8 cellular contexts compared by ENCODE assay signal in the genomic region with DNA sequence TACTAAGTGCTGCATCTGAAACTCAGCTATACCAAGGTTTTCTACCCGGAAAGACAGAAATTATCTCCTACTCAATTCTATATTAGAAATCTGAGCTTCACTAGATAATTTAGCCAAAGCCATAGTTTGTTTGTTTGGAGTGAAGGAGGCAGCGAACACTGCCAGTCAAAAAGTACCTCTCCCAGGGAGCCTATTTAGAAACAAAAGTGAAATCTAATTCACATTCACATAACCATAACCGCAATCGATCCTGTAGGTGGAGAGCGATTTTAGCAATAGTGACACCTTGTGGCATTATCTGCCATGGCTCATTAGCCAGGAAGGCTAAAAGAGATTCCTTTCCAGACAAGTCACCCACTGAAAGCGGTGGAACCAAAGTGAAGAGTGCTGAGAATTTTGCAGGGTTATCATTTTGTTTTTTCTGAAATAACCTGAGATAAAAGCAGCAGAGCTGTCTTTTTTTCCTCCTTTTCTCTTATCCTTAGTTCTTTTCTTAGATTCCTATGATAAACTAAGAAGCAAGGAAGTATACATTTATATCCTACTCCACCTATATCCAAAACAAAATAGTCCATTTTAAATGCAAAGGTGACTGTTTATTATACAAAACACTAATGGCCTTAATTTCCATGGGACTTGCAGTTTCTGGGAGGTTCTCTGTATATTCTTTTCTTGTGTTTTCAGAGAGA.
DNase-seq lines count a peak whose midpoint lies in the region; ATAC-seq, FAIRE-seq and TF ChIP-seq lines count a peak whose summit lies in the region.

No MANE protein-coding gene starts in this region.

- peak; percentile 77 to 89 (median 87); a peak in 5 of 6 replicates for TF ChIP-seq CTCF in GM12878 (IDR thresholded peaks at IDR 0.05 in 2 of 3, conservative IDR thresholded peaks at IDR 0.05 in 1 of 3; ENCODE audit: control insufficient read depth in 2 of 3, extremely low read depth in 1 of 3, insufficient read depth in 1 of 3, low read depth in 3 of 3, low read length in 3 of 3)

- H2AFZ ChIP-seq in GM12878 (ENCODE audit: control insufficient read depth, low read depth, low read length) = peak overlapping the region; percentile 68

- in situ Hi-C loops in GM12878 (cut with MboI) = loop anchor here (5.0 to 10.0 kb wide), 2 partner anchors 186 to 283 kb away; no protein-coding TSS in a partner anchor

- RAD21 ChIA-PET in GM12878 (lab: Charles Lee; ENCODE audit: unreplicated experiment) = interaction anchor here (0.7 to 5.6 kb wide), 50 partner anchors 10 to 310 kb away, joined by 3 to 65 read pairs (median 4); a partner anchor contains a TSS

- no peak overlapping the region for H3K9ac ChIP-seq in GM12878 (ENCODE audit: control insufficient read depth, insufficient read depth, low read length)
- no peak overlapping the region for H3K9ac ChIP-seq in iPS-20b (ENCODE audit: low read depth, low read length)

- H3K27me3 ChIP-seq in GM12878 (replicated peaks in 1 of 2; ENCODE audit: control insufficient read depth in 2 of 2, insufficient read depth in 2 of 2, low read length in 1 of 2) = no peaks in the 10 kb centered on the region; a peak in 1 of 4 replicates
- H3K27me3 ChIP-seq in iPS-20b (ENCODE audit: insufficient read depth, low read length) = no peaks in the 10 kb centered on the region

- CTCF ChIA-PET in HEK293T (lab: Yijun Ruan, JAX) (interaction anchor here (0.6 to 1.2 kb wide), 7 partner anchors 8 to 784 kb away, joined by 3 to 4 read pairs (median 3); no protein-coding TSS in a partner anchor), GM12878 (lab: Yijun Ruan, JAX) (interaction anchor here (0.7 to 10.4 kb wide), 61 partner anchors 9 to 842 kb away, joined by 3 to 172 read pairs (median 5); a partner anchor contains a TSS)

- SMC1A ChIA-PET in GM12878 (lab: Charles Lee; ENCODE audit: uncharacterized antibody, unreplicated experiment) = interaction anchor here (0.7 to 8.7 kb wide), 65 partner anchors 9 to 307 kb away, joined by 3 to 113 read pairs (median 5); a partner anchor contains a TSS

- BruUV-seq in GM12878 (replicated peaks; lab: Mats Ljungman, UMichigan) = no TSS peak

- no peak overlapping the region for H3K4me3 ChIP-seq in GM12878
- H3K4me3 ChIP-seq in iPS-20b (ENCODE audit: low read length) = 0 out of 2 replicates have a peak overlapping the region, but pooled peaks have one; percentile 36

- POLR2A ChIA-PET in HEK293T (lab: Yijun Ruan, JAX) = no interaction called here
- POLR2A ChIA-PET in GM12878 (lab: Charles Lee) = interaction anchor here (0.7 to 1.3 kb wide), 3 partner anchors 34 to 46 kb away, joined by 3 to 6 read pairs (median 6); no protein-coding TSS in a partner anchor

- H3K9me3 ChIP-seq in GM12878 (replicated peaks; ENCODE audit: control insufficient read depth, insufficient read depth, low read length) (no peaks in the 10 kb centered on the region), iPS-20b (ENCODE audit: insufficient read depth, low read depth, low read length) (no peaks in the 10 kb centered on the region)

- FAIRE-seq in GM12878 (lab: Jason Lieb, UNC) = peak; percentile 92

- no peak for TF ChIP-seq POLR2A in GM12878 (IDR thresholded peaks at IDR 0.05; ENCODE audit: low read depth, low read length)

- H3K4me2 ChIP-seq in GM12878 (ENCODE audit: control insufficient read depth, insufficient read depth) = peak overlapping the region; percentile 21; the same call in 1 of the 2 replicates

- no peak for TF ChIP-seq EP300 in GM12878 (IDR thresholded peaks at IDR 0.05; ENCODE audit: borderline replicate concordance in 1 of 2, control insufficient read depth in 1 of 2, low read depth in 2 of 2, low read length in 2 of 2)

- WGBS in GM12878 (ENCODE audit: insufficient coverage, insufficient replicate concordance, low lambda C conversion rate, missing lambda C conversion rate) = 10% methylated on average over 6 of the region's 6 CpGs

- DNase-seq in activated T-cell treated with anti-CD3 and anti-CD28 coated beads for 1 hour (ENCODE audit: low read depth) = peak; percentile 8
- no peak for DNase-seq in activated T-cell treated with anti-CD3 and anti-CD28 coated beads, Interleukin-2, amount 50 U/mL, for 1 hour
- DNase-seq in HEK293T (ENCODE audit: extremely low spot score) = peak; percentile 66
- DNase-seq in M059J (ENCODE audit: low read depth) = peak; percentile 78
- DNase-seq in SIG-M5 (lab: John Stamatoyannopoulos, UW) = peak; percentile 8
- DNase-seq in GM12878 (ENCODE audit: low read depth, low spot score) = peak; percentile 66
- peak; percentile 4 to 22 for DNase-seq in stimulated activated CD4-positive, alpha-beta T cell treated with anti-CD3 and anti-CD28 coated beads, Interleukin-12 subunit alpha, Interleukin-12 subunit beta, amount 100 ng/mL, for 24 hours (ENCODE audit: low read depth in 2 of 2)

- H3K4me1 ChIP-seq in GM12878 (ENCODE audit: control insufficient read depth, insufficient read depth, low read length) (no peaks in the 10 kb centered on the region), iPS-20b (ENCODE audit: insufficient read depth, low read length) (peaks cover 11% of the 10 kb centered on the region; the same call in 1 of the 2 replicates)

- ATAC-seq in GM12878 = peak; percentile 97

- no peaks in the 10 kb centered on the region for H4K20me1 ChIP-seq in GM12878 (ENCODE audit: control insufficient read depth, insufficient read depth)

- H3K79me2 ChIP-seq in GM12878 (ENCODE audit: control insufficient read depth, insufficient read depth, low read length) = no peaks in the 10 kb centered on the region

- intact Hi-C loops in GM12878 (cut with micrococcal nuclease; ENCODE audit: unreplicated experiment) = loop anchor here (1.0 to 5.0 kb wide), 5 partner anchors 134 to 307 kb away; a partner anchor contains a TSS

- H3K27ac ChIP-seq in GM12878 (ENCODE audit: control insufficient read depth, insufficient read depth) = no peak overlapping the region
- H3K27ac ChIP-seq in iPS-20b (ENCODE audit: low read length) = no peak overlapping the region

- H3K36me3 ChIP-seq in GM12878 (ENCODE audit: control insufficient read depth in 2 of 2, insufficient read depth in 2 of 2, low read length in 1 of 2) (no peaks in the 10 kb centered on the region), iPS-20b (ENCODE audit: insufficient read depth, low read depth, low read length) (no peaks in the 10 kb centered on the region)

- TF ChIP-seq RAD21 in GM12878 (IDR thresholded peaks at IDR 0.05; ENCODE audit: insufficient read depth, low read depth, low read length) = peak; percentile 96

TF ChIP-seq in HEK293T, 16 proteins besides CTCF, POLR2A, EP300 and RAD21:
- TF ChIP-seq LEF1 (IDR thresholded peaks at IDR 0.05; ENCODE audit: borderline replicate concordance) = no peak
- no peak for TF ChIP-seq ARNT (IDR thresholded peaks at IDR 0.05)
- TF ChIP-seq ZNF384 (IDR thresholded peaks at IDR 0.05) = no peak
- no peak for TF ChIP-seq TARDBP (IDR thresholded peaks at IDR 0.05)
- TF ChIP-seq CTBP1 (IDR thresholded peaks at IDR 0.05; ENCODE audit: borderline replicate concordance) = no peak
- no peak for TF ChIP-seq ELF4 (IDR thresholded peaks at IDR 0.05)

TF ChIP-seq in GM12878, 131 proteins besides CTCF, POLR2A, EP300 and RAD21 (continues in another document):
- TF ChIP-seq SPI1 (IDR thresholded peaks at IDR 0.05; ENCODE audit: borderline replicate concordance, insufficient read depth, low read depth, low read length) (no peak), NR2C1 (IDR thresholded peaks at IDR 0.05) (no peak), BMI1 (IDR thresholded peaks at IDR 0.05; ENCODE audit: borderline replicate concordance) (peak; percentile 37; the same call in 1 of the 2 replicates), ZNF207 (IDR thresholded peaks at IDR 0.05; ENCODE audit: borderline replicate concordance) (no peak), BHLHE40 (IDR thresholded peaks at IDR 0.05; ENCODE audit: borderline replicate concordance in 1 of 2, low read depth in 2 of 2, low read length in 1 of 2) (peak in 1 of 2 experiments; percentile 31; a peak in 1 of 4 replicates), NFIC (IDR thresholded peaks at IDR 0.05; ENCODE audit: low read depth, low read length) (no peak), POU2F2 (IDR thresholded peaks at IDR 0.05; ENCODE audit: borderline replicate concordance, low read depth, low read length) (peak; percentile 79; the same call in 1 of the 3 replicates), SMAD1 (IDR thresholded peaks at IDR 0.05; ENCODE audit: low read depth, partially characterized antibody) (no peak), CHD4 (IDR thresholded peaks at IDR 0.05) (no peak)
- TF ChIP-seq, protein P1, sequence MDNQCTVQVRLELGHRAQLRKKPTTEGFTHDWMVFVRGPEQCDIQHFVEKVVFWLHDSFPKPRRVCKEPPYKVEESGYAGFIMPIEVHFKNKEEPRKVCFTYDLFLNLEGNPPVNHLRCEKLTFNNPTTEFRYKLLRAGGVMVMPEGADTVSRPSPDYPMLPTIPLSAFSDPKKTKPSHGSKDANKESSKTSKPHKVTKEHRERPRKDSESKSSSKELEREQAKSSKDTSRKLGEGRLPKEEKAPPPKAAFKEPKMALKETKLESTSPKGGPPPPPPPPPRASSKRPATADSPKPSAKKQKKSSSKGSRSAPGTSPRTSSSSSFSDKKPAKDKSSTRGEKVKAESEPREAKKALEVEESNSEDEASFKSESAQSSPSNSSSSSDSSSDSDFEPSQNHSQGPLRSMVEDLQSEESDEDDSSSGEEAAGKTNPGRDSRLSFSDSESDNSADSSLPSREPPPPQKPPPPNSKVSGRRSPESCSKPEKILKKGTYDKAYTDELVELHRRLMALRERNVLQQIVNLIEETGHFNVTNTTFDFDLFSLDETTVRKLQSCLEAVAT (IDR thresholded peaks at IDR 0.05) = peak; percentile 72; the same call in 1 of the 2 replicates
